ENCODE assay signal across 8 cellular contexts in genomic region chr1:155856257-155856974, GRCh38. TPM values are rescaled to one million over a fixed set of nuclear protein-coding genes. Genes with fewer than 3 reads are reported as not detected.
A peak's percentile ranks its signal among the peaks of the same experiment; 100 is the strongest.
DNase-seq lines count a peak whose midpoint lies in the region; ATAC-seq and TF ChIP-seq lines count a peak whose summit lies in the region.

No MANE protein-coding gene starts in this region.

- TF ChIP-seq CTCF in heart right ventricle (IDR thresholded peaks at IDR 0.05) (no peak), breast epithelium (IDR thresholded peaks at IDR 0.05) (no peak), GM10266 (IDR thresholded peaks at IDR 0.05; ENCODE audit: control insufficient read depth, insufficient read depth, low read depth, missing control alignments) (no peak)

- intact Hi-C loops in heart right ventricle (cut with DNase I) (loop anchor here in 3 of 10 donors (5.0 kb wide), 2 partner anchors 41 to 56 kb away; partner anchors contain the start of gene RIT1 (in 2 of the 3)), Right ventricle myocardium inferior (cut with DNase I) (loop anchor here (5.0 kb wide), 1 partner anchor 56 kb away; the partner anchor contains the start of gene RIT1), breast epithelium (cut with DNase I; ENCODE audit: low total_unique reads) (no loop called here)

- H3K27ac ChIP-seq in heart right ventricle: peak overlapping the region; percentile 49 to 94 (median 86)
- peak overlapping the region; percentile 88 to 94 for H3K27ac ChIP-seq in breast epithelium
- peak overlapping the region; percentile 37 for H3K27ac ChIP-seq in mesodermal cell (ENCODE audit: low read depth, low read length, severe bottlenecking)
- peak overlapping the region; percentile 77 for H3K27ac ChIP-seq in urinary bladder (ENCODE audit: low read depth)

- H3K4me1 ChIP-seq in heart right ventricle (peaks cover 0 to 50% (median 46%) of the 10 kb centered on the region in 9 donors), breast epithelium (no peaks in the 10 kb centered on the region), mesodermal cell (ENCODE audit: control insufficient read depth, insufficient read depth, low read length, poor library complexity, severe bottlenecking) (no peaks in the 10 kb centered on the region), urinary bladder (ENCODE audit: insufficient read depth) (no peaks in the 10 kb centered on the region)

- no peaks in the 10 kb centered on the region for H3K27me3 ChIP-seq in heart right ventricle
- H3K27me3 ChIP-seq in breast epithelium: no peaks in the 10 kb centered on the region

- H3K36me3 ChIP-seq in heart right ventricle (peaks cover 0 to 43% (median 26%) of the 10 kb centered on the region in 9 donors), breast epithelium (no peaks in the 10 kb centered on the region), mesodermal cell (ENCODE audit: control insufficient read depth, insufficient read depth, low read length) (peaks cover 41% of the 10 kb centered on the region), urinary bladder (ENCODE audit: insufficient read depth) (peaks cover 2% of the 10 kb centered on the region)

- 54% methylated on average over 20 of the region's 20 CpGs for whole genome bisulfite sequencing in heart right ventricle, 2 donors
- WGBS in mesodermal cell (ENCODE audit: insufficient coverage in 2 of 2), 2 experiments: 42 to 49% methylated on average over 13 to 15 of the region's 20 CpGs
- WGBS in urinary bladder: 53% methylated on average over 20 of the region's 20 CpGs

- DNase-seq in heart right ventricle (no peak), Right ventricle myocardium inferior (ENCODE audit: missing footprints) (no peak), breast epithelium (ENCODE audit: low spot score in 2 of 2) (no peak), GM10266 (ENCODE audit: extremely low spot score) (no peak), NOMO-1 treated with dmso at 0.1 percent for 144 hours (lab: John Stamatoyannopoulos, UW; ENCODE audit: unreplicated experiment) (no peak)

- no peak for ATAC-seq in heart right ventricle
- no peak for ATAC-seq in Right ventricle myocardium inferior
- no peak for ATAC-seq in GM18505 (IDR thresholded peaks at IDR 0.05; ENCODE audit: unreplicated experiment)

- H3K4me3 ChIP-seq in heart right ventricle: peak overlapping the region; percentile 55 to 83 (median 73)
- peak overlapping the region; percentile 70 to 92 (median 81) for H3K4me3 ChIP-seq in breast epithelium
- peak overlapping the region; percentile 79 for H3K4me3 ChIP-seq in mesodermal cell (ENCODE audit: extremely low read depth, insufficient read depth, low read length, poor library complexity, severe bottlenecking)
- H3K4me3 ChIP-seq in urinary bladder (ENCODE audit: low read depth, low read length): peak overlapping the region; percentile 55

- no peaks in the 10 kb centered on the region for H3K9me3 ChIP-seq in heart right ventricle
- no peaks in the 10 kb centered on the region for H3K9me3 ChIP-seq in breast epithelium
- H3K9me3 ChIP-seq in mesodermal cell (ENCODE audit: control insufficient read depth, low read length): no peaks in the 10 kb centered on the region

- TF ChIP-seq POLR2A in breast epithelium (IDR thresholded peaks at IDR 0.05) (no peak), GM18505 (IDR thresholded peaks at IDR 0.05; ENCODE audit: borderline replicate concordance, extremely low read depth, insufficient read depth, insufficient read length) (no peak)

RNA-seq across cellular contexts. Expression of gene GON4L, which starts 0.6 kb away (rescaled TPM):
- total RNA-seq in heart right ventricle: 10 to 100 TPM; 21.6 to 30.7 (median 28.1) TPM
- 10 to 100 TPM in 1 of 2 donors, 1 to 10 TPM in 1; 8.8 to 25.5 TPM for polyA plus RNA-seq in heart right ventricle
- total RNA-seq in Right ventricle myocardium inferior: 19.3 TPM
- 10 to 100 TPM; 33.3 to 56.4 (median 56.1) TPM for total RNA-seq in breast epithelium
- 22.8 TPM for polyA plus RNA-seq in mesodermal cell (2013, experiment 1 of 2)
- polyA plus RNA-seq in mesodermal cell (2013, experiment 2 of 2): 22.9 TPM
- 51.7 TPM for total RNA-seq in urinary bladder
- 17.6 TPM for polyA plus RNA-seq in urinary bladder

RNA-seq across cellular contexts. Expression of gene SYT11, which starts 3.0 kb away (rescaled TPM):
- total RNA-seq in heart right ventricle: 10 to 100 TPM in 9 of 10 donors, 1 to 10 TPM in 1; 9.2 to 19.4 (median 12.8) TPM
- 1 to 10 TPM; 1.8 to 9.5 TPM for polyA plus RNA-seq in heart right ventricle
- total RNA-seq in Right ventricle myocardium inferior: 9.2 TPM
- total RNA-seq in breast epithelium: 1 to 10 TPM; 4.5 to 8.2 (median 5.0) TPM
- 2.6 TPM for polyA plus RNA-seq in mesodermal cell (2013, experiment 1 of 2)
- 2.0 TPM for polyA plus RNA-seq in mesodermal cell (2013, experiment 2 of 2)
- total RNA-seq in urinary bladder: 36.4 TPM
- 21.1 TPM for polyA plus RNA-seq in urinary bladder

RNA-seq across cellular contexts. Expression of gene RIT1, which starts 54.7 kb away (rescaled TPM):
- total RNA-seq in heart right ventricle: 10 to 100 TPM; 12.8 to 32.3 (median 21.9) TPM
- 10 to 100 TPM; 11.5 to 17.0 TPM for polyA plus RNA-seq in heart right ventricle
- total RNA-seq in Right ventricle myocardium inferior: 21.7 TPM
- 10 to 100 TPM; 29.2 to 32.6 (median 29.4) TPM for total RNA-seq in breast epithelium
- 46.8 TPM for polyA plus RNA-seq in mesodermal cell (2013, experiment 1 of 2)
- polyA plus RNA-seq in mesodermal cell (2013, experiment 2 of 2): 38.1 TPM
- total RNA-seq in urinary bladder: 39.4 TPM
- 24.9 TPM for polyA plus RNA-seq in urinary bladder

Comparison
In these comparisons a context has a peak if more than half of its experiments do, and no peak if none do; other contexts are left out.
1. H3K27ac ChIP-seq: peak in every context shown above with its lines; median percentile 91 in breast epithelium; 86 in heart right ventricle; 77 in urinary bladder; 37 in mesodermal cell.